ENCODE assay signal across 8 cellular contexts in genomic region chr2:46569061-46569560, GRCh38. TPM values are rescaled to one million over a fixed set of nuclear protein-coding genes. Genes with fewer than 3 reads are reported as not detected.
DNase-seq lines count a peak whose midpoint lies in the region; ATAC-seq, FAIRE-seq and TF ChIP-seq lines count a peak whose summit lies in the region.

No MANE protein-coding gene starts in this region.

- no peaks in the 10 kb centered on the region for H3K9me3 ChIP-seq in AG04450 (ENCODE audit: control insufficient read depth, insufficient read depth, low read length)

- ATAC-seq in GM19438 (IDR thresholded peaks at IDR 0.05; ENCODE audit: low read depth, unreplicated experiment) (peak; percentile 58), HG03469 (IDR thresholded peaks at IDR 0.05; ENCODE audit: unreplicated experiment) (peak; percentile 48)

- no peak for FAIRE-seq in H54 (lab: Jason Lieb, UNC)

- no peak overlapping the region for H3K4me3 ChIP-seq in AG04450 (ENCODE audit: low read depth, low read length)

- CTCF ChIA-PET in AG04450 (lab: Charles Lee), result interaction anchor here (1.4 kb wide), 1 partner anchor 81 kb away, joined by 4 read pairs; no protein-coding TSS in a partner anchor

- no peak for DNase-seq in AG04450 (ENCODE audit: low read depth, low spot score)
- peak; percentile 90 for DNase-seq in pons (ENCODE audit: low spot score)
- no peak for DNase-seq in activated CD4-positive, CD25-positive, alpha-beta regulatory T cell (lab: John Stamatoyannopoulos, UW)
- no peak for DNase-seq in H54 (ENCODE audit: insufficient read length, low spot score)
- DNase-seq in OCI-M2 (lab: John Stamatoyannopoulos, UW; ENCODE audit: unreplicated experiment), result no peak

- POLR2A ChIA-PET in AG04450 (lab: Yijun Ruan, JAX), result interaction anchor here (0.5 to 1.0 kb wide), 4 partner anchors 9 to 736 kb away, joined by 3 to 5 read pairs (median 4); no protein-coding TSS in a partner anchor

- H3K27me3 ChIP-seq in AG04450 (ENCODE audit: control insufficient read depth, insufficient read depth, low read length), result no peaks in the 10 kb centered on the region

- TF ChIP-seq CTCF in AG04450 (IDR thresholded peaks at IDR 0.05; ENCODE audit: low read depth, low read length), result no peak

- no peak for TF ChIP-seq POLR2A in H54 (IDR thresholded peaks at IDR 0.05; ENCODE audit: low read depth, low read length)

- peak overlapping the region; percentile 23 for H3K27ac ChIP-seq in AG04450 (ENCODE audit: low read depth, low read length)
- H3K27ac ChIP-seq in cingulate gyrus (ENCODE audit: low read depth, low read length), result peak overlapping the region; percentile 50

RNA-seq across cellular contexts. Expression of gene ATP6V1E2, which starts 26.7 kb away (rescaled TPM):
- polyA plus RNA-seq in AG04450 (2011; rRNA removed), result 4.5 and 6.1 TPM in 2 replicates
- 4.8 TPM in 2 replicates for polyA minus RNA-seq in AG04450 (2011; rRNA and poly(A)+ RNA removed)

RNA-seq across cellular contexts. Expression of gene RHOQ, which starts 26.8 kb away (rescaled TPM):
- polyA plus RNA-seq in AG04450 (2011; rRNA removed), result 82.0 and 98.8 TPM in 2 replicates
- polyA minus RNA-seq in AG04450 (2011; rRNA and poly(A)+ RNA removed), result 36.3 and 49.3 TPM in 2 replicates

RNA-seq across cellular contexts. Expression of gene PIGF, which starts 47.7 kb away (rescaled TPM):
- polyA plus RNA-seq in AG04450 (2011; rRNA removed), result 37.7 and 47.7 TPM in 2 replicates
- 14.8 and 20.2 TPM in 2 replicates for polyA minus RNA-seq in AG04450 (2011; rRNA and poly(A)+ RNA removed)

RNA-seq across cellular contexts. Expression of gene CRIPT, which starts 47.9 kb away (rescaled TPM):
- 11.4 and 18.7 TPM in 2 replicates for polyA plus RNA-seq in AG04450 (2011; rRNA removed)
- polyA minus RNA-seq in AG04450 (2011; rRNA and poly(A)+ RNA removed), result 8.3 and 11.6 TPM in 2 replicates
